Comparison of ENCODE assay signal across 31 cellular contexts in the genomic region with DNA sequence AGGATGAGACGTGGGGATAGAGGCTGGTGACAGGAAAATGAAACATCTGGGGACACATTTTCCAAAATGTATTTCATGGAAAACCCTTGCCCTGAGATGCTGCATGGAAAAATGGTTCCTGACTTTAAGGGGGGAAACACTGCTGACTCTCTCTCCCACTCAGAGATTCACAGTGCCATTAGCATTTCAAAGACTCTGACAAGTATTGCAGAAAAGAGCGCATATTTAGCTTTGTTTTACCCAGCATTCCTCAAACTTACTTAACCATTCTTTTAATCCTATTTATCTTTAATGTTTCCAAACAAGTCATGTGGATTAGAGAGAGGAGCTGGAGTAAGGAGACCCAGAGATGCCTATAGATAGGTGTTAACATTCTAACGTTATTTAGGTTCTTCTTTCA.
"Had no signal": no experiment of that assay in that cellular context is flagged by ENCODE, and none has a peak within 500 bp of the region (broad histone marks: within the 10 kb centered on the region; RNA-seq: fewer than 3 reads in every experiment).

No MANE protein-coding gene starts in this region.

- H3K4me1 ChIP-seq: colonic mucosa, lower lobe of right lung, prostate gland, right atrium auricular region, testis had no signal

- H3K4me3 Mint-ChIP-seq: dendritic cell treated with granulocyte-macrophage colony-stimulating factor and Interleukin-4, amounts not matched to agents 40 ng/mL and 50 ng/mL, for 4 days; endodermal cell; immature natural killer cell; mesothelial cell of epicardium; naive B cell; natural killer cell treated with Interleukin-12 subunit alpha and Interleukin-12 subunit beta and Interleukin-15 and Interleukin-18, amount 100 ng/mL, for 72 hours; neural crest cell; stimulated activated memory B cell treated with anti-CD40 and anti-IgM and Interleukin-4, amounts not matched to agents 10 μg/mL and 1 μg/mL and 100 μg/mL, for 72 hours; type B pancreatic cell had no signal

- H3K27me3 ChIP-seq: colonic mucosa, gastrocnemius medialis, heart left ventricle, hepatocyte, right atrium auricular region, testis, tibial artery had no signal

- H3K27ac ChIP-seq: colonic mucosa, epithelial cell of prostate, gastrocnemius medialis, heart left ventricle, hepatocyte, lower lobe of right lung, prostate gland, right atrium auricular region, testis, tibial artery had no signal

- H3K4me2 ChIP-seq: hepatocyte had no signal

- DNase-seq: colonic mucosa; effector CD8-positive, alpha-beta T cell; endodermal cell; foreskin fibroblast; gastrocnemius medialis; heart left ventricle; immature natural killer cell; islet precursor cell; left ventricle myocardium superior; lower lobe of right lung; mucosa of descending colon; naive B cell; nucleus accumbens; stimulated activated CD4-positive, alpha-beta T cell treated with anti-CD3 and anti-CD28 coated beads, Interleukin-2, amount 100 ng/mL, for 24 hours; stimulated activated CD4-positive, alpha-beta T cell treated with anti-CD3 and anti-CD28 coated beads, Interleukin-4, amount 100 ng/mL, for 4 hours; stimulated activated naive CD8-positive, alpha-beta T cell treated with anti-CD3 and anti-CD28 coated beads, Interleukin-15, Interleukin-2, amounts not matched to agents 100 U/mL and 50 U/mL, for 24 hours; substantia nigra; testis; tibial artery had no signal

- H3K4me3 ChIP-seq: colonic mucosa, gastrocnemius medialis, heart left ventricle, hepatocyte, lower lobe of right lung, mucosa of descending colon, prostate gland, right atrium auricular region, testis, tibial artery had no signal

- H3K9me3 ChIP-seq: colonic mucosa, gastrocnemius medialis, heart left ventricle, lower lobe of right lung, mucosa of descending colon, prostate gland, right atrium auricular region, testis, tibial artery had no signal

- H3K27ac Mint-ChIP-seq: dendritic cell treated with granulocyte-macrophage colony-stimulating factor and Interleukin-4, amounts not matched to agents 40 ng/mL and 50 ng/mL, for 4 days; endodermal cell; mesothelial cell of epicardium; natural killer cell treated with Interleukin-12 subunit alpha and Interleukin-12 subunit beta and Interleukin-15 and Interleukin-18, amount 100 ng/mL, for 72 hours; stimulated activated memory B cell treated with anti-CD40 and anti-IgM and Interleukin-4, amounts not matched to agents 10 μg/mL and 1 μg/mL and 100 μg/mL, for 72 hours; type B pancreatic cell had no signal

- H3K4me1 Mint-ChIP-seq: endodermal cell had no signal

- H3K9me3 Mint-ChIP-seq: dendritic cell treated with granulocyte-macrophage colony-stimulating factor and Interleukin-4, amounts not matched to agents 40 ng/mL and 50 ng/mL, for 4 days; endodermal cell; mesothelial cell of epicardium; naive B cell; natural killer cell treated with Interleukin-12 subunit alpha and Interleukin-12 subunit beta and Interleukin-15 and Interleukin-18, amount 100 ng/mL, for 72 hours; neural crest cell; stimulated activated memory B cell treated with anti-CD40 and anti-IgM and Interleukin-4, amounts not matched to agents 10 μg/mL and 1 μg/mL and 100 μg/mL, for 72 hours; type B pancreatic cell had no signal

- ATAC-seq: esophagus mucosa; gastrocnemius medialis; heart left ventricle; left ventricle myocardium superior; lower lobe of right lung; mucosa of descending colon; natural killer cell treated with Interleukin-12 subunit alpha and Interleukin-12 subunit beta and Interleukin-15 and Interleukin-18, amount 100 ng/mL, for 72 hours; sciatic nerve; stimulated activated memory B cell treated with anti-CD40 and anti-IgM and Interleukin-4, amounts not matched to agents 10 μg/mL and 1 μg/mL and 100 μg/mL, for 72 hours; stimulated activated naive CD8-positive, alpha-beta T cell treated with anti-CD3 and anti-CD28 coated beads, Interleukin-15, Interleukin-2, amounts not matched to agents 100 U/mL and 50 U/mL, for 24 hours had no signal

- H3K27me3 Mint-ChIP-seq: natural killer cell treated with Interleukin-12 subunit alpha and Interleukin-12 subunit beta and Interleukin-15 and Interleukin-18, amount 100 ng/mL, for 72 hours; type B pancreatic cell had no signal

- H3K79me2 ChIP-seq: hepatocyte had no signal

- H3K36me3 Mint-ChIP-seq: immature natural killer cell; mesothelial cell of epicardium; naive B cell; natural killer cell treated with Interleukin-12 subunit alpha and Interleukin-12 subunit beta and Interleukin-15 and Interleukin-18, amount 100 ng/mL, for 72 hours; stimulated activated memory B cell treated with anti-CD40 and anti-IgM and Interleukin-4, amounts not matched to agents 10 μg/mL and 1 μg/mL and 100 μg/mL, for 72 hours; type B pancreatic cell had no signal

- H3K36me3 ChIP-seq: colonic mucosa, gastrocnemius medialis, heart left ventricle, lower lobe of right lung, prostate gland, right atrium auricular region, tibial artery had no signal

- H2AFZ ChIP-seq: hepatocyte had no signal
